Comparison of ENCODE assay signal across 23 cellular contexts in the genomic region with DNA sequence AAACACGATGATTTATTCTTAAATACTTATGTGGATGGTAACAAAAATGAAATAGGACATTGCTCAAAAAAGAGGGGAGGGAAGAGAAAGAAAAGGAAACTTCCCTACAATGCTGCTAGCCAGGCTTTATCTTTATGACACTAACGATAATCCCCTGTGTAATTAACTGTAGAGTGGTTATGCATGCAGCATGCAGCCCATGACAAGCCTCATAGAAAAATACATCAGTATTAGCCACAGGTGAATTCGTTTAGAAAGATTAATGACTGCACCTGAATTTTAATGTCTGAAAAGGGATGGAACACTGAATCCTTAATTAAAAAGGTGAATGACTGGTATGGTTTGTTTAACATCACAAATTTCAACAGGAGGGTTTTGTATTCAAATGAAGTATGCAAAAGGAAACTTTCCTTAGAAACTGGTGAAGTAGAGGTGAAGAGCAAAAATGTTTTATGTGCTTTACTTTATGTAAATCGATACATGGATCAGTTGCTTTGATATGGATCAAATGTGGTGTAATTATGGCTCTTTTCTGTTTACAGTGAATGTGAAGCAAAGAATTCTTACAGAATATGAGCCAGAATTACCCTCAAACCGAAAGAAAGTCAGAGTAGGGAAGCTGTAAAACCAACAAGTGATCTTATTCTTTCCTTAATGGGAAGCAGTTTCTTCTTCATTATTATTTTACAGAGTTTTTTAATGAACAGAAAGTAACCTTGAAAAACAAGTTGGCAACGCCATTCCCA.
DNase-seq lines count a peak whose midpoint lies in the region; ATAC-seq and TF ChIP-seq lines count a peak whose summit lies in the region.
"Had no signal": no experiment of that assay in that cellular context is flagged by ENCODE, and none has a peak within 500 bp of the region (broad histone marks: within the 10 kb centered on the region; RNA-seq: fewer than 3 reads in every experiment).

No MANE protein-coding gene starts in this region.

- H3K4me1 Mint-ChIP-seq in WTC11 (peaks cover 47% of the 10 kb centered on the region), T-helper 17 cell (no peaks in the 10 kb centered on the region)

- H4K8ac ChIP-seq in neuronal stem cell (ENCODE audit: low read depth, low read length): no peak overlapping the region

- no peak overlapping the region for H3K23ac ChIP-seq in neuronal stem cell (ENCODE audit: low read depth, low read length, poor library complexity)

- H2BK120ac ChIP-seq in neuronal stem cell (ENCODE audit: low read depth, low read length): no peak overlapping the region

- no peaks in the 10 kb centered on the region; the same call in 1 of the 2 replicates for H3K36me3 Mint-ChIP-seq in WTC11
- no peaks in the 10 kb centered on the region for H3K36me3 Mint-ChIP-seq in T-helper 17 cell (ENCODE audit: low read depth)

- no peak overlapping the region for H3K27ac ChIP-seq in neuronal stem cell (replicated peaks; ENCODE audit: low read length)
- H3K27ac ChIP-seq: A549, cardiac muscle cell, gastroesophageal sphincter, neutrophil, suprapubic skin had no signal

- H3K9me3 ChIP-seq in neuronal stem cell (replicated peaks in 1 of 2; ENCODE audit: control insufficient read depth in 2 of 2, insufficient read depth in 1 of 2, low read depth in 1 of 2, low read length in 2 of 2) (no peaks in the 10 kb centered on the region), T-helper 17 cell (ENCODE audit: control insufficient read depth, low read length, poor library complexity, severe bottlenecking) (no peaks in the 10 kb centered on the region)
- H3K9me3 ChIP-seq: A549, gastroesophageal sphincter, neutrophil, suprapubic skin had no signal

- H3K4me3 Mint-ChIP-seq in WTC11 (no peak overlapping the region), T-helper 17 cell (no peak overlapping the region)

- no peak overlapping the region for H3K9ac ChIP-seq in neuronal stem cell (ENCODE audit: low read depth, low read length, poor library complexity)

- no peaks in the 10 kb centered on the region for H3K27me3 ChIP-seq in neuronal stem cell (ENCODE audit: control insufficient read depth in 3 of 3, insufficient read depth in 3 of 3, low read depth in 1 of 3, low read length in 3 of 3)
- H3K27me3 ChIP-seq: cardiac muscle cell, gastroesophageal sphincter, neutrophil, suprapubic skin had no signal

- H3K14ac ChIP-seq in neuronal stem cell (ENCODE audit: low read length): no peak overlapping the region

- H3K18ac ChIP-seq in neuronal stem cell (ENCODE audit: low read length): no peak overlapping the region

- no peak overlapping the region for H2BK5ac ChIP-seq in neuronal stem cell (ENCODE audit: low read length)

- H4K91ac ChIP-seq in neuronal stem cell (ENCODE audit: low read depth, low read length, poor library complexity): no peak overlapping the region

- H3K27ac Mint-ChIP-seq in WTC11 (peak overlapping the region; percentile 61), T-helper 17 cell (no peak overlapping the region)

- no peaks in the 10 kb centered on the region for H3K79me1 ChIP-seq in neuronal stem cell (ENCODE audit: low read depth, low read length)

- no peaks in the 10 kb centered on the region for H3K27me3 Mint-ChIP-seq in WTC11 (ENCODE audit: low read depth)
- no peaks in the 10 kb centered on the region for H3K27me3 Mint-ChIP-seq in T-helper 17 cell

- no peaks in the 10 kb centered on the region for H3K36me3 ChIP-seq in neuronal stem cell (replicated peaks in 1 of 2; ENCODE audit: control insufficient read depth in 2 of 2, insufficient read depth in 2 of 2, low read length in 2 of 2)
- H3K36me3 ChIP-seq: cardiac muscle cell, gastroesophageal sphincter, neutrophil, suprapubic skin had no signal

- peaks cover 3 to 4% of the 10 kb centered on the region in 2 donors for H3K4me1 ChIP-seq in neuronal stem cell (ENCODE audit: control insufficient read depth in 2 of 2, insufficient read depth in 1 of 2, low read depth in 1 of 2, low read length in 2 of 2)
- H3K4me1 ChIP-seq: A549, suprapubic skin had no signal

- H2BK12ac ChIP-seq in neuronal stem cell (ENCODE audit: low read length): no peak overlapping the region

- peaks cover 4% of the 10 kb centered on the region; the same call in 1 of the 2 replicates for H3K9me3 Mint-ChIP-seq in WTC11

- H3K4me2 ChIP-seq in neuronal stem cell (ENCODE audit: insufficient read depth, low read length, poor library complexity, severe bottlenecking): no peak overlapping the region
- H3K4me2 ChIP-seq: A549 had no signal

- no peak overlapping the region for H3K4me3 ChIP-seq in neuronal stem cell (ENCODE audit: low read length in 2 of 2)
- H3K4me3 ChIP-seq: A549, cardiac muscle cell, gastroesophageal sphincter, suprapubic skin had no signal

- H2BK15ac ChIP-seq in neuronal stem cell (ENCODE audit: low read length): no peak overlapping the region

- WGBS in neuronal stem cell (ENCODE audit: extremely low coverage in 2 of 2, insufficient read length in 2 of 2, insufficient replicate concordance in 1 of 2), 2 donors: no CpG with 5 or more reads among the region's 6 CpGs

- H2AFZ ChIP-seq in neuronal stem cell (ENCODE audit: low read length): peak overlapping the region; percentile 56

- CTCF ChIA-PET in WTC11 (lab: Charles Lee): no interaction called here

- TF ChIP-seq CTCF in WTC11 (IDR thresholded peaks at IDR 0.05): no peak

- POLR2A ChIA-PET in WTC11 (lab: Charles Lee): no interaction called here

- H3K4ac ChIP-seq in neuronal stem cell (ENCODE audit: low read length): no peak overlapping the region

- DNase-seq in NOMO-1 (lab: John Stamatoyannopoulos, UW; ENCODE audit: unreplicated experiment in 2 of 2): peak; percentile 9 to 30
- DNase-seq in NOMO-1 treated with dmso at 0.1 percent for 144 hours (lab: John Stamatoyannopoulos, UW; ENCODE audit: unreplicated experiment): no peak
- DNase-seq in NCI-H146 treated with DMSO at 0.1 percent for 48 hours (lab: John Stamatoyannopoulos, UW; ENCODE audit: unreplicated experiment): peak; percentile 68
- DNase-seq in WTC11 (ENCODE audit: low spot score): no peak
- no peak for DNase-seq in neuronal stem cell (ENCODE audit: low spot score)
- DNase-seq in T-helper 17 cell: no peak
- DNase-seq: activated gamma-delta T cell treated with Interleukin-2 at 50 U/mL for 16 hours, amniotic stem cell, C1 segment of cervical spinal cord, DMS 273 treated with DMSO at 0.1 percent for 48 hours, GDM1, HCEC 1CT, left colon, midbrain, RPMI8226, SW 1271 had no signal

- no peak overlapping the region for H2AK5ac ChIP-seq in neuronal stem cell (ENCODE audit: low read depth, low read length)

- ATAC-seq in WTC11 (no peak), GM21619 (IDR thresholded peaks at IDR 0.05; ENCODE audit: unreplicated experiment) (no peak), T-helper 17 cell (no peak), HG02938 (IDR thresholded peaks at IDR 0.05; ENCODE audit: unreplicated experiment) (no peak)
- ATAC-seq: A549, gastroesophageal sphincter, left colon had no signal

TF ChIP-seq in WTC11, 78 proteins besides CTCF, POLR2A, EP300 and RAD21:
- TF ChIP-seq ZNF317 (CRISPR knock-in tag; IDR thresholded peaks at IDR 0.05; ENCODE audit: borderline replicate concordance, low read depth): no peak
- TF ChIP-seq, protein P1, sequence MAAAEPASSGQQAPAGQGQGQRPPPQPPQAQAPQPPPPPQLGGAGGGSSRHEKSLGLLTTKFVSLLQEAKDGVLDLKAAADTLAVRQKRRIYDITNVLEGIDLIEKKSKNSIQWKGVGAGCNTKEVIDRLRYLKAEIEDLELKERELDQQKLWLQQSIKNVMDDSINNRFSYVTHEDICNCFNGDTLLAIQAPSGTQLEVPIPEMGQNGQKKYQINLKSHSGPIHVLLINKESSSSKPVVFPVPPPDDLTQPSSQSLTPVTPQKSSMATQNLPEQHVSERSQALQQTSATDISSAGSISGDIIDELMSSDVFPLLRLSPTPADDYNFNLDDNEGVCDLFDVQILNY (CRISPR knock-in tag; IDR thresholded peaks at IDR 0.05): no peak

Comparison
In these comparisons a context has a peak if more than half of its experiments do, and no peak if none do; other contexts are left out.
1. DNase-seq: peak in NOMO-1 (2 of 2) and NCI-H146 treated with DMSO at 0.1 percent for 48 hours (single experiment); none in NOMO-1 treated with dmso at 0.1 percent for 144 hours (single experiment), WTC11 (single experiment), neuronal stem cell (single experiment) and T-helper 17 cell (0 of 3).